ENCODE assay signal across 8 cellular contexts in the genomic region with DNA sequence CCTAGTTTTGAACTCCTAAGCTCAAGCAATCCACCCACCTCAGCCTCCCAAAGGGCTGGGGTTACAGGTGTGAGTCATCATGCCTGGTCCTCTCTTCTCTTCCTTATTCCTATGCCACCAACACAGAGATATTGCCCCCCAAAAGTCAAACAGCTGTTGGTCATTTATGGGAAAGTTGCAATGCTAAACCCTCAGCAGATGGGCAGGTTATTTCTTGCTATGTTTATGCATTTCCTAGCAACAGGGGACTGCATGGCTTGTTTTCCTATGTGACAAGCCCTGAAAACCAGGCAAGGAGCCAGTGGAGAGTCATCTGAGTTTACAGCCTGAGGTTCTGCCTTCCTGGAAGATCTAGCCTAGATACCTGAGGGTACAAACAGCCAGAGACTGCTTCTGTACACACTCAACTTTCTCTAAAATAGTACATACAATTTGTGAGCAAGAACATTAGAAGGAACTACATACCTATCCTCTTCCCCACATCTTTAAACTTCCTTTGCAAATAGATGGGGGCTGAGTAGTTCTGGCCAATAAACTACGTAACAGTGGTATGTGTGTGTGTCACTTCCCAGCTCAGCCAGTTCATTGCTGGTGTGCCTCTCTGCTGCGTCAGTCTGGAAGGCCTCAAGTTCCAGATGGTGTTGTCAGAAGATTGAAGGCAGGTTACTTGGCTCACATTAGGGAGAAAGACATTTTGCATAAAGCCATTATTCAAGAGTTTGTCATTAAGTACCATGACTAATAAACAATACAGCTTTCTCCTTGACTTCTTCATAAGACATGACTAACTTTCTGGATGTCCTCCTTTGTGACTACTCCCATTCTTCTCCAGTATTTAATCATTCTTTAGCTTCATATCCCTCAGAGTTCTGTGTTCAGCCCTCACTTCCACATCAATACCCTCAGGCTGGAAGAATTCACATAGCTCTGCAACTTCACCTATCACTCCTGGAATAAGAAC.
DNase-seq lines count a peak whose midpoint lies in the region; ATAC-seq and TF ChIP-seq lines count a peak whose summit lies in the region.

No MANE protein-coding gene starts in this region.

- ATAC-seq in HG02678 (IDR thresholded peaks at IDR 0.05; ENCODE audit: unreplicated experiment) (no peak), HG02885 (IDR thresholded peaks at IDR 0.05; ENCODE audit: poor library complexity, unreplicated experiment) (no peak), HG03097 (IDR thresholded peaks at IDR 0.05; ENCODE audit: low FRiP score, unreplicated experiment) (no peak)

- in situ Hi-C loops in GM13976 (cut with MboI; ENCODE audit: low sequenced_read_pairs, unreplicated experiment): no loop called here

- DNase-seq in DMS79 (lab: John Stamatoyannopoulos, UW): peak; percentile 26
- peak; percentile 86 to 88 for DNase-seq in NCI-H446 (lab: John Stamatoyannopoulos, UW)
- peak; percentile 95 to 97 for DNase-seq in dermis microvascular lymphatic vessel endothelial cell (ENCODE audit: low read depth in 2 of 2)
- peak; percentile 99 for DNase-seq in myocyte (ENCODE audit: low read depth)
- no peak for DNase-seq in GM13976 (ENCODE audit: low spot score)

- TF ChIP-seq CTCF in GM13976 (IDR thresholded peaks at IDR 0.05; ENCODE audit: borderline replicate concordance, control extremely low read depth, extremely low read depth, insufficient read depth, missing control alignments): no peak
